15 cellular contexts compared by ENCODE assay signal in the genomic region with DNA sequence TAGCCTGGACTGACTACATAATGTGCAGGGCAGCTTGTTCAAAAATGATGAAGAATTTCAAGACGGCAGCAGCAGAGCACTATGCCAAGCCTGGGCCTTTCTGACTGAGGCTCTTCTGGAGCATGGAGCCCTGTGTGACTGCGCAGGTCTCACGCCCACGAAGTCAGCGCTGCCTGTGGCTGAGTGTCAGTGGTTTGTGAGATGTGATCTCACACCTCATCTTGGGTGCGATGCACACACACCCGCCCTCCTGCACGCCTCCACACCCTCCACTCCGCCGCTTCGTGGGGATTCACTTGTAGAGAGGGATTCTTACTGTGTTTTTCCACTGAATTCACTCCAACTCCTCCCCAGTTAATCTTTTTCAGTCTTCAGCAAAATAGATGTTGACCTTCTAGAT.
DNase-seq lines count a peak whose midpoint lies in the region; ATAC-seq and TF ChIP-seq lines count a peak whose summit lies in the region.
"Had no signal": no experiment of that assay in that cellular context is flagged by ENCODE, and none has a peak within 500 bp of the region (broad histone marks: within the 10 kb centered on the region; RNA-seq: fewer than 3 reads in every experiment).

No MANE protein-coding gene starts in this region.

- peak; percentile 59 for DNase-seq in stimulated activated naive CD4-positive, alpha-beta T cell treated with Interleukin-2 at 50 U/mL for 16 hours (lab: John Stamatoyannopoulos, UW)
- DNase-seq in stimulated activated naive CD4-positive, alpha-beta T cell (lab: John Stamatoyannopoulos, UW) = no peak
- peak in 1 of 2 donors; percentile 19 for DNase-seq in activated naive CD4-positive, alpha-beta T cell treated with anti-CD3 and anti-CD28 coated beads, Interleukin-2, amount 50 U/mL, for 72 hours (ENCODE audit: low spot score in 2 of 2)
- peak; percentile 77 for DNase-seq in stimulated activated CD4-positive, alpha-beta T cell treated with anti-CD3 and anti-CD28 coated beads, Interleukin-1b, Interleukin-23, amount 100 ng/mL, for 48 hours
- no peak for DNase-seq in upper lobe of right lung
- DNase-seq in DMS 273 (lab: John Stamatoyannopoulos, UW; ENCODE audit: unreplicated experiment) = no peak
- DNase-seq in erythroblast (lab: John Stamatoyannopoulos, UW) = no peak
- DNase-seq in tibial nerve (ENCODE audit: low spot score in 2 of 2) = no peak
- DNase-seq: DMS79, MG63, NCI-H2171 treated with DMSO at 0.1 percent for 48 hours had no signal

- ATAC-seq in activated naive CD4-positive, alpha-beta T cell treated with anti-CD3 and anti-CD28 coated beads, Interleukin-2, amount 50 U/mL, for 72 hours = peak; percentile 68 to 87
- ATAC-seq in upper lobe of right lung = peak; percentile 63

- no peak overlapping the region for H3K27ac ChIP-seq in upper lobe of right lung
- no peak overlapping the region for H3K27ac ChIP-seq in tibial nerve
- H3K27ac ChIP-seq: esophagus muscularis mucosa, parathyroid adenoma had no signal

- H3K9me3 Mint-ChIP-seq in activated naive CD4-positive, alpha-beta T cell treated with anti-CD3 and anti-CD28 coated beads, Interleukin-2, amount 50 U/mL, for 72 hours = no peaks in the 10 kb centered on the region
- H3K9me3 Mint-ChIP-seq: activated naive CD4-positive, alpha-beta T cell treated with anti-CD3 and anti-CD28 coated beads, Interleukin-2, amount 50 U/mL, for 24 hours had no signal

- H3K27me3 ChIP-seq in upper lobe of right lung (no peaks in the 10 kb centered on the region), tibial nerve (no peaks in the 10 kb centered on the region)
- H3K27me3 ChIP-seq: MG63 had no signal

- H3K36me3 ChIP-seq in upper lobe of right lung = no peaks in the 10 kb centered on the region
- peaks cover 0 to 41% (median 0%) of the 10 kb centered on the region in 3 donors for H3K36me3 ChIP-seq in tibial nerve
- H3K36me3 ChIP-seq: esophagus muscularis mucosa, MG63 had no signal

- no peaks in the 10 kb centered on the region for H3K36me3 Mint-ChIP-seq in activated naive CD4-positive, alpha-beta T cell treated with anti-CD3 and anti-CD28 coated beads, Interleukin-2, amount 50 U/mL, for 72 hours

- H3K9me3 ChIP-seq in upper lobe of right lung (no peaks in the 10 kb centered on the region), tibial nerve (peaks cover 0 to 13% (median 0%) of the 10 kb centered on the region in 4 donors)
- H3K9me3 ChIP-seq: MG63 had no signal

- H3K4me1 ChIP-seq in upper lobe of right lung (no peaks in the 10 kb centered on the region), tibial nerve (no peaks in the 10 kb centered on the region)
- H3K4me1 ChIP-seq: esophagus muscularis mucosa, parathyroid adenoma had no signal

- 87 to 91% methylated on average over 11 of the region's 11 CpGs for WGBS in tibial nerve, 2 donors

- TF ChIP-seq EP300 in tibial nerve (IDR thresholded peaks at IDR 0.05) = no peak

- H3K4me3 ChIP-seq in upper lobe of right lung (no peak overlapping the region), tibial nerve (no peak overlapping the region)
- H3K4me3 ChIP-seq: esophagus muscularis mucosa, GM12878, MG63 had no signal

- TF ChIP-seq POLR2A in erythroblast (IDR thresholded peaks at IDR 0.05; ENCODE audit: low read length) (no peak), tibial nerve (IDR thresholded peaks at IDR 0.05) (no peak)

- intact Hi-C loops in upper lobe of right lung (cut with DNase I) = no loop called here

- no peak overlapping the region for H3K27ac Mint-ChIP-seq in activated naive CD4-positive, alpha-beta T cell treated with anti-CD3 and anti-CD28 coated beads, Interleukin-2, amount 50 U/mL, for 72 hours
- H3K27ac Mint-ChIP-seq: activated naive CD4-positive, alpha-beta T cell treated with anti-CD3 and anti-CD28 coated beads, Interleukin-2, amount 50 U/mL, for 24 hours had no signal

- TF ChIP-seq CTCF in upper lobe of right lung (IDR thresholded peaks at IDR 0.05) (no peak), tibial nerve (IDR thresholded peaks at IDR 0.05) (no peak)

Comparison
In these comparisons a context has a peak if more than half of its experiments do, and no peak if none do; other contexts are left out.
1. DNase-seq: peak in stimulated activated naive CD4-positive, alpha-beta T cell treated with Interleukin-2 at 50 U/mL for 16 hours (single experiment) and stimulated activated CD4-positive, alpha-beta T cell treated with anti-CD3 and anti-CD28 coated beads, Interleukin-1b, Interleukin-23, amount 100 ng/mL, for 48 hours (single experiment); none in stimulated activated naive CD4-positive, alpha-beta T cell (0 of 6), upper lobe of right lung (single experiment), DMS 273 (single experiment), erythroblast (0 of 2) and tibial nerve (0 of 2).